In genomic region chr12:104136577-104136976, GRCh38 we compare ENCODE assay signal across 8 cellular contexts. TPM values are rescaled to one million over a fixed set of nuclear protein-coding genes. Genes with fewer than 3 reads are reported as not detected.
DNase-seq lines count a peak whose midpoint lies in the region; ATAC-seq and TF ChIP-seq lines count a peak whose summit lies in the region.

No MANE protein-coding gene starts in this region.

- peaks cover 8% of the 10 kb centered on the region for H3K36me3 Mint-ChIP-seq in T-helper 1 cell treated with Interleukin-12 subunit alpha and Interleukin-12 subunit beta and Interleukin-4 antibody, amounts not matched to agents 30 μg/mL and 1 μg/mL, for 36 hours (ENCODE audit: low read depth)
- peaks cover 8% of the 10 kb centered on the region for H3K36me3 Mint-ChIP-seq in activated CD8-positive, alpha-beta T cell treated with anti-CD3 and anti-CD28 coated beads, Interleukin-2, amount 10 ng/mL, durations not matched to agents 7 days and 5 days (ENCODE audit: low read depth)

- peak overlapping the region; percentile 89 for H3K9ac ChIP-seq in iPS-15b (ENCODE audit: low read depth, low read length)

- peaks cover 3% of the 10 kb centered on the region for H3K36me3 ChIP-seq in iPS-15b (ENCODE audit: control insufficient read depth, insufficient read depth, low read length)
- peaks cover 21% of the 10 kb centered on the region for H3K36me3 ChIP-seq in suprapubic skin

- H3K4me1 ChIP-seq in iPS-15b (ENCODE audit: control insufficient read depth, insufficient read depth, low read length) (peaks cover 10% of the 10 kb centered on the region), suprapubic skin (peaks cover 31% of the 10 kb centered on the region)

- TF ChIP-seq EP300 in suprapubic skin (IDR thresholded peaks at IDR 0.05), result no peak

- ATAC-seq in activated CD8-positive, alpha-beta T cell treated with anti-CD3 and anti-CD28 coated beads, Interleukin-2, amount 10 ng/mL, durations not matched to agents 7 days and 5 days, result no peak
- ATAC-seq in GM18517 (IDR thresholded peaks at IDR 0.05; ENCODE audit: unreplicated experiment), result no peak

- H3K27ac Mint-ChIP-seq in T-helper 1 cell treated with Interleukin-12 subunit alpha and Interleukin-12 subunit beta and Interleukin-4 antibody, amounts not matched to agents 30 μg/mL and 1 μg/mL, for 36 hours, result peak overlapping the region; percentile 84
- peak overlapping the region; percentile 92 for H3K27ac Mint-ChIP-seq in activated CD8-positive, alpha-beta T cell treated with anti-CD3 and anti-CD28 coated beads, Interleukin-2, amount 10 ng/mL, durations not matched to agents 7 days and 5 days

- H3K9me3 ChIP-seq in iPS-15b (ENCODE audit: control insufficient read depth, insufficient read depth, low read length) (no peaks in the 10 kb centered on the region), suprapubic skin (no peaks in the 10 kb centered on the region)

- no peak for TF ChIP-seq CTCF in suprapubic skin (IDR thresholded peaks at IDR 0.05)

- POLR2A ChIA-PET in activated CD8-positive, alpha-beta T cell treated with anti-CD3 and anti-CD28 coated beads, Interleukin-2, amount 10 ng/mL, durations not matched to agents 7 days and 5 days (lab: Charles Lee), result interaction anchor here (1.4 to 3.3 kb wide), 4 partner anchors 8 to 171 kb away, joined by 6 to 34 read pairs (median 8); partner anchors contain the start of genes HCFC2 and TDG

- in situ Hi-C loops in KBM-7 (cut with MboI; ENCODE audit: low pct_unique_long_range_greater_than_20kb, low sequenced_read_pairs), result no loop called here

- no peaks in the 10 kb centered on the region for H3K9me3 Mint-ChIP-seq in T-helper 1 cell treated with Interleukin-12 subunit alpha and Interleukin-12 subunit beta and Interleukin-4 antibody, amounts not matched to agents 30 μg/mL and 1 μg/mL, for 36 hours
- no peaks in the 10 kb centered on the region for H3K9me3 Mint-ChIP-seq in activated CD8-positive, alpha-beta T cell treated with anti-CD3 and anti-CD28 coated beads, Interleukin-2, amount 10 ng/mL, durations not matched to agents 7 days and 5 days (ENCODE audit: insufficient read depth)

- TF ChIP-seq POLR2A in suprapubic skin (IDR thresholded peaks at IDR 0.05), result no peak

- H3K4me3 Mint-ChIP-seq in T-helper 1 cell treated with Interleukin-12 subunit alpha and Interleukin-12 subunit beta and Interleukin-4 antibody, amounts not matched to agents 30 μg/mL and 1 μg/mL, for 36 hours, result peak overlapping the region; percentile 88
- H3K4me3 Mint-ChIP-seq in activated CD8-positive, alpha-beta T cell treated with anti-CD3 and anti-CD28 coated beads, Interleukin-2, amount 10 ng/mL, durations not matched to agents 7 days and 5 days, result peak overlapping the region; percentile 85

- H3K27me3 ChIP-seq in iPS-15b (ENCODE audit: control insufficient read depth, insufficient read depth, low read length), result no peaks in the 10 kb centered on the region
- H3K27me3 ChIP-seq in suprapubic skin, result no peaks in the 10 kb centered on the region

- DNase-seq in T-helper 1 cell (no peak), suprapubic skin (ENCODE audit: low spot score in 2 of 2) (no peak), KBM-7 (no peak), GDM1 (lab: John Stamatoyannopoulos, UW) (no peak)
- no peak for DNase-seq in activated CD8-positive, alpha-beta T cell treated with anti-CD3 and anti-CD28 coated beads, Interleukin-2, amount 10 ng/mL, durations not matched to agents 7 days and 5 days

- peaks cover 7% of the 10 kb centered on the region for H3K27me3 Mint-ChIP-seq in T-helper 1 cell treated with Interleukin-12 subunit alpha and Interleukin-12 subunit beta and Interleukin-4 antibody, amounts not matched to agents 30 μg/mL and 1 μg/mL, for 36 hours (ENCODE audit: low read depth)
- peaks cover 4% of the 10 kb centered on the region for H3K27me3 Mint-ChIP-seq in activated CD8-positive, alpha-beta T cell treated with anti-CD3 and anti-CD28 coated beads, Interleukin-2, amount 10 ng/mL, durations not matched to agents 7 days and 5 days (ENCODE audit: low read depth)

- H3K27ac ChIP-seq in suprapubic skin, result no peak overlapping the region

- H3K4me1 Mint-ChIP-seq in T-helper 1 cell treated with Interleukin-12 subunit alpha and Interleukin-12 subunit beta and Interleukin-4 antibody, amounts not matched to agents 30 μg/mL and 1 μg/mL, for 36 hours (ENCODE audit: low read depth), result peaks cover 25% of the 10 kb centered on the region
- H3K4me1 Mint-ChIP-seq in activated CD8-positive, alpha-beta T cell treated with anti-CD3 and anti-CD28 coated beads, Interleukin-2, amount 10 ng/mL, durations not matched to agents 7 days and 5 days (ENCODE audit: low read depth), result peaks cover 20% of the 10 kb centered on the region

- H3K4me3 ChIP-seq in iPS-15b (ENCODE audit: low read depth, low read length), result peak overlapping the region; percentile 73
- H3K4me3 ChIP-seq in suprapubic skin, result peak overlapping the region; percentile 82

- CTCF ChIA-PET in activated CD8-positive, alpha-beta T cell treated with anti-CD3 and anti-CD28 coated beads, Interleukin-2, amount 10 ng/mL, durations not matched to agents 7 days and 5 days (lab: Charles Lee), result interaction anchor here (0.6 to 1.6 kb wide), 3 partner anchors 28 to 259 kb away, joined by 3 to 10 read pairs (median 3); no protein-coding TSS in a partner anchor

RNA-seq across cellular contexts. Expression of gene NFYB, which starts 1.4 kb away (rescaled TPM):
- 10 to 100 TPM; 25.4 to 29.8 TPM for total RNA-seq in activated CD8-positive, alpha-beta T cell treated with anti-CD3 and anti-CD28 coated beads, Interleukin-2, amount 10 ng/mL, durations not matched to agents 7 days and 5 days
- 10 to 100 TPM; 13.7 to 27.4 (median 20.8) TPM for total RNA-seq in suprapubic skin
